ENCODE assay signal across 19 cellular contexts in genomic region chr21:15768045-15768601, GRCh38.
"Had no signal": no experiment of that assay in that cellular context is flagged by ENCODE, and none has a peak within 500 bp of the region (broad histone marks: within the 10 kb centered on the region; RNA-seq: fewer than 3 reads in every experiment).

No MANE protein-coding gene starts in this region.

- H3K36me3 ChIP-seq: colonic mucosa, right atrium auricular region, stomach, thoracic aorta, upper lobe of left lung had no signal

- H3K4me3 ChIP-seq: body of pancreas, colonic mucosa, right atrium auricular region, stomach, thoracic aorta, upper lobe of left lung had no signal

- H3K9me3 ChIP-seq: body of pancreas, colonic mucosa, right atrium auricular region, stomach, thoracic aorta, upper lobe of left lung had no signal

- FAIRE-seq: frontal cortex had no signal

- H3K4me1 ChIP-seq: colonic mucosa had no signal

- ATAC-seq: body of pancreas, left lobe of liver had no signal

- DNase-seq: activated CD4-positive, alpha-beta T cell treated with anti-CD3 and anti-CD28 coated beads, Interleukin-2, amount 50 U/mL, for 4 hours; activated naive CD4-positive, alpha-beta T cell; activated naive CD8-positive, alpha-beta T cell treated with anti-CD3 and anti-CD28 coated beads for 36 hours; amygdala; body of pancreas; caudate nucleus; colonic mucosa; endodermal cell; hypothalamus; islet precursor cell; stimulated activated CD4-positive, alpha-beta T cell treated with anti-CD3 and anti-CD28 coated beads, Interleukin-2, amount 100 ng/mL, for 48 hours; stomach; T-helper 2 cell; upper lobe of left lung had no signal

- H3K27ac ChIP-seq: body of pancreas, colonic mucosa, right atrium auricular region, stomach, thoracic aorta, upper lobe of left lung, VCaP had no signal

- H3K27me3 ChIP-seq: body of pancreas, colonic mucosa, right atrium auricular region, stomach, upper lobe of left lung had no signal
